In genomic region chr9:35683323-35683722, GRCh38 we compare ENCODE assay signal across 24 cellular contexts. TPM values are rescaled to one million over a fixed set of nuclear protein-coding genes. Genes with fewer than 3 reads are reported as not detected.
A peak's percentile ranks its signal among the peaks of the same experiment; 100 is the strongest.
DNase-seq lines count a peak whose midpoint lies in the region; ATAC-seq, FAIRE-seq and TF ChIP-seq lines count a peak whose summit lies in the region.
"Had no signal": no experiment of that assay in that cellular context is flagged by ENCODE, and none has a peak within 500 bp of the region (broad histone marks: within the 10 kb centered on the region; RNA-seq: fewer than 3 reads in every experiment).

No MANE protein-coding gene starts in this region.

- H2AK5ac ChIP-seq in IMR-90 (ENCODE audit: low read depth, low read length), result no peak overlapping the region

- H4K5ac ChIP-seq in IMR-90 (ENCODE audit: low read depth, low read length), result no peak overlapping the region

- no peak for TF ChIP-seq POLR2A in IMR-90 (IDR thresholded peaks at IDR 0.05; ENCODE audit: low read depth, low read length)

- WGBS in IMR-90 (ENCODE audit: extremely low coverage in 2 of 2, insufficient read length in 1 of 2), 2 experiments, result no CpG with 5 or more reads among the region's 2 CpGs

- H2AK9ac ChIP-seq in IMR-90 (replicated peaks; ENCODE audit: low read depth, low read length, poor library complexity), result no peak overlapping the region

- no peak overlapping the region for H3K56ac ChIP-seq in IMR-90 (ENCODE audit: extremely low read depth, insufficient read depth, low read length)

- H2BK5ac ChIP-seq in IMR-90 (ENCODE audit: low read depth, low read length, poor library complexity, severe bottlenecking), result peak overlapping the region; percentile 44

- H4K91ac ChIP-seq in IMR-90 (ENCODE audit: insufficient read depth, low read depth, low read length), result no peak overlapping the region

- H2BK20ac ChIP-seq in IMR-90 (ENCODE audit: low read depth, low read length), result no peak overlapping the region

- H3K9ac ChIP-seq in IMR-90 (ENCODE audit: low read depth, low read length) (peak overlapping the region; percentile 36; the same call in 1 of the 2 replicates), astrocyte (ENCODE audit: low read length) (peak overlapping the region; percentile 39)

- peaks cover 34% of the 10 kb centered on the region for H3K36me3 Mint-ChIP-seq in astrocyte (ENCODE audit: low read depth, unreplicated experiment)
- peaks cover 43% of the 10 kb centered on the region for H3K36me3 Mint-ChIP-seq in nephron (ENCODE audit: low read depth)
- no peaks in the 10 kb centered on the region for H3K36me3 Mint-ChIP-seq in stimulated activated effector memory CD8-positive, alpha-beta T cell treated with anti-CD3 and anti-CD28 coated beads, Interleukin-12 subunit alpha, Interleukin-12 subunit beta, amount 100 ng/mL, for 72 hours

- no TSS peak for BruUV-seq in IMR-90 (replicated peaks; lab: Mats Ljungman, UMichigan)

- H3K9me3 Mint-ChIP-seq in astrocyte (ENCODE audit: unreplicated experiment) (no peaks in the 10 kb centered on the region), nephron (no peaks in the 10 kb centered on the region)
- H3K9me3 Mint-ChIP-seq in stimulated activated effector memory CD8-positive, alpha-beta T cell treated with anti-CD3 and anti-CD28 coated beads, Interleukin-12 subunit alpha, Interleukin-12 subunit beta, amount 100 ng/mL, for 72 hours, result no peaks in the 10 kb centered on the region
- H3K9me3 Mint-ChIP-seq: activated naive CD8-positive, alpha-beta T cell treated with anti-CD3 and anti-CD28 coated beads, Interleukin-2, amount 50 U/mL, for 24 hours; dendritic cell treated with granulocyte-macrophage colony-stimulating factor and Interleukin-4, amounts not matched to agents 40 ng/mL and 50 ng/mL, for 4 days had no signal

- H3K79me1 ChIP-seq in IMR-90 (ENCODE audit: low read depth in 1 of 2, low read length in 2 of 2), result peaks cover 13 to 82% of the 10 kb centered on the region in 2 experiments

- no peak for TF ChIP-seq CTCF in IMR-90 (conservative IDR thresholded peaks at IDR 0.05; ENCODE audit: low read depth, low read length)
- no peak for TF ChIP-seq CTCF in astrocyte (IDR thresholded peaks at IDR 0.05; ENCODE audit: insufficient read depth, low read depth, low read length)
- TF ChIP-seq CTCF in nephron (IDR thresholded peaks at IDR 0.05; ENCODE audit: unreplicated experiment in 3 of 3), result no peak

- H3K14ac ChIP-seq in IMR-90 (replicated peaks; ENCODE audit: low read depth, low read length), result no peak overlapping the region; the same call in 1 of the 2 replicates

- H3K18ac ChIP-seq in IMR-90 (ENCODE audit: low read depth, low read length), result no peak overlapping the region

- H3K4me3 Mint-ChIP-seq in astrocyte (ENCODE audit: unreplicated experiment) (peak overlapping the region; percentile 94), nephron (peak overlapping the region in 1 of 3 experiments; percentile 60)
- no peak overlapping the region for H3K4me3 Mint-ChIP-seq in stimulated activated effector memory CD8-positive, alpha-beta T cell treated with anti-CD3 and anti-CD28 coated beads, Interleukin-12 subunit alpha, Interleukin-12 subunit beta, amount 100 ng/mL, for 72 hours
- H3K4me3 Mint-ChIP-seq: activated naive CD8-positive, alpha-beta T cell treated with anti-CD3 and anti-CD28 coated beads, Interleukin-2, amount 50 U/mL, for 24 hours; dendritic cell treated with granulocyte-macrophage colony-stimulating factor and Interleukin-4, amounts not matched to agents 40 ng/mL and 50 ng/mL, for 4 days; T-helper 17 cell had no signal

- H3K27ac Mint-ChIP-seq in astrocyte (ENCODE audit: unreplicated experiment) (peak overlapping the region; percentile 10), nephron (peak overlapping the region in 2 of 3 experiments; percentile 17 to 52)
- peak overlapping the region; percentile 27 for H3K27ac Mint-ChIP-seq in stimulated activated effector memory CD8-positive, alpha-beta T cell treated with anti-CD3 and anti-CD28 coated beads, Interleukin-12 subunit alpha, Interleukin-12 subunit beta, amount 100 ng/mL, for 72 hours
- H3K27ac Mint-ChIP-seq: activated naive CD8-positive, alpha-beta T cell treated with anti-CD3 and anti-CD28 coated beads, Interleukin-2, amount 50 U/mL, for 24 hours; dendritic cell treated with granulocyte-macrophage colony-stimulating factor and Interleukin-4, amounts not matched to agents 40 ng/mL and 50 ng/mL, for 4 days; T-helper 17 cell had no signal

- no peak overlapping the region for H2BK15ac ChIP-seq in IMR-90 (ENCODE audit: low read depth, low read length)

- intact Hi-C loops in IMR-90 (cut with micrococcal nuclease), result loop anchor here (10.0 kb wide), 1 partner anchor 79 kb away; the partner anchor contains the start of gene TESK1

- H3K4ac ChIP-seq in IMR-90 (ENCODE audit: low read depth, low read length), result no peak overlapping the region

- in situ Hi-C loops in IMR-90 (cut with MboI; ENCODE audit: low sequenced_read_pairs), result no loop called here

- H4K20me1 ChIP-seq in IMR-90 (ENCODE audit: insufficient read depth, low read length), result peaks cover 84% of the 10 kb centered on the region
- H4K20me1 ChIP-seq in astrocyte (ENCODE audit: insufficient read depth, low read length), result peaks cover 88% of the 10 kb centered on the region

- H3K23ac ChIP-seq in IMR-90 (ENCODE audit: low read depth, low read length), result peak overlapping the region; percentile 10; the same call in 1 of the 2 replicates

- H3K36me3 ChIP-seq in IMR-90 (ENCODE audit: control insufficient read depth, insufficient read depth, low read length) (peaks cover 65% of the 10 kb centered on the region), astrocyte (ENCODE audit: insufficient read depth, low read length) (peaks cover 56% of the 10 kb centered on the region)

- peaks cover 61% of the 10 kb centered on the region for H3K4me1 ChIP-seq in IMR-90 (ENCODE audit: control insufficient read depth, insufficient read depth, low read length)
- peaks cover 63% of the 10 kb centered on the region for H3K4me1 ChIP-seq in astrocyte (ENCODE audit: insufficient read depth, low read length)

- peaks cover 63% of the 10 kb centered on the region for H3K4me1 Mint-ChIP-seq in astrocyte (ENCODE audit: low read depth, unreplicated experiment)
- peaks cover 53% of the 10 kb centered on the region for H3K4me1 Mint-ChIP-seq in nephron
- H3K4me1 Mint-ChIP-seq in stimulated activated effector memory CD8-positive, alpha-beta T cell treated with anti-CD3 and anti-CD28 coated beads, Interleukin-12 subunit alpha, Interleukin-12 subunit beta, amount 100 ng/mL, for 72 hours, result peaks cover 18% of the 10 kb centered on the region

- POLR2A ChIA-PET in IMR-90 (lab: Charles Lee; ENCODE audit: unreplicated experiment), result interaction anchor here (0.6 to 1.6 kb wide), 3 partner anchors 8 to 44 kb away, joined by 3 read pairs; no protein-coding TSS in a partner anchor

- DNase-seq in IMR-90, result no peak
- no peak for DNase-seq in astrocyte (ENCODE audit: low read depth)
- no peak for DNase-seq in stimulated activated effector memory CD8-positive, alpha-beta T cell treated with anti-CD3 and anti-CD28 coated beads, Interleukin-12 subunit alpha, Interleukin-12 subunit beta, amount 100 ng/mL, for 72 hours (ENCODE audit: low spot score in 2 of 2)
- DNase-seq in frontal cortex (ENCODE audit: low spot score in 2 of 2), result no peak
- DNase-seq in MV-4-11 (lab: John Stamatoyannopoulos, UW), result no peak
- DNase-seq: activated CD4-positive, alpha-beta T cell treated with anti-CD3 and anti-CD28 coated beads, Interleukin-2, amount 50 U/mL, for 1 hour; activated CD8-positive, alpha-beta memory T cell treated with anti-CD3 and anti-CD28 coated beads, Interleukin-2, amount 50 U/mL, for 48 hours; activated effector memory CD4-positive, alpha-beta T cell treated with Interleukin-2 at 50 U/mL for 16 hours; activated naive CD8-positive, alpha-beta T cell treated with anti-CD3 and anti-CD28 coated beads, Interleukin-2, amount 50 U/mL, for 24 hours; HCEC 1CT; NCI-H1436; NCI-H82; occipital lobe; PC-3; T-helper 17 cell; testis had no signal

- H2BK120ac ChIP-seq in IMR-90 (ENCODE audit: low read depth, low read length), result no peak overlapping the region

- H3K79me2 ChIP-seq in astrocyte (ENCODE audit: insufficient read depth, low read length), result peaks cover 46% of the 10 kb centered on the region
- H3K79me2 ChIP-seq: hepatocyte had no signal

- H3K27me3 ChIP-seq in IMR-90 (ENCODE audit: control insufficient read depth, insufficient read depth, low read length) (no peaks in the 10 kb centered on the region), astrocyte (ENCODE audit: insufficient read depth, low read length) (no peaks in the 10 kb centered on the region)
- H3K27me3 ChIP-seq: hepatocyte, right atrium auricular region, SJSA1, testis had no signal

- H3K27me3 Mint-ChIP-seq in astrocyte (ENCODE audit: low read depth, unreplicated experiment), result no peaks in the 10 kb centered on the region
- peaks cover 3% of the 10 kb centered on the region for H3K27me3 Mint-ChIP-seq in nephron (ENCODE audit: low read depth)
- H3K27me3 Mint-ChIP-seq: activated naive CD8-positive, alpha-beta T cell treated with anti-CD3 and anti-CD28 coated beads, Interleukin-2, amount 50 U/mL, for 24 hours; T-helper 17 cell had no signal

- H2AFZ ChIP-seq in IMR-90 (replicated peaks; ENCODE audit: low read length, poor library complexity), result no peak overlapping the region
- H2AFZ ChIP-seq in astrocyte (ENCODE audit: low read depth, low read length), result no peak overlapping the region
- H2AFZ ChIP-seq: hepatocyte had no signal

- FAIRE-seq in astrocyte (lab: Jason Lieb, UNC), result no peak
- FAIRE-seq in frontal cortex (lab: Jason Lieb, UNC), result no peak
- FAIRE-seq: HepG2 had no signal

- H3K27ac ChIP-seq in IMR-90 (ENCODE audit: insufficient read depth, low read length) (0 out of 2 replicates have a peak overlapping the region, but pooled peaks have one; percentile 33), astrocyte (ENCODE audit: low read depth, low read length) (no peak overlapping the region)
- H3K27ac ChIP-seq: hepatocyte, right atrium auricular region, SJSA1, testis, VCaP had no signal

- CTCF ChIA-PET in IMR-90 (lab: Yijun Ruan, JAX), result interaction anchor here (1.4 kb wide), 1 partner anchor 13 kb away, joined by 7 read pairs; no protein-coding TSS in a partner anchor

- no peak for ATAC-seq in IMR-90 (ENCODE audit: low read depth)
- no peak for ATAC-seq in stimulated activated effector memory CD8-positive, alpha-beta T cell treated with anti-CD3 and anti-CD28 coated beads, Interleukin-12 subunit alpha, Interleukin-12 subunit beta, amount 100 ng/mL, for 72 hours
- ATAC-seq in GM21737 (IDR thresholded peaks at IDR 0.05; ENCODE audit: unreplicated experiment), result no peak
- ATAC-seq: activated naive CD8-positive, alpha-beta T cell treated with anti-CD3 and anti-CD28 coated beads, Interleukin-2, amount 50 U/mL, for 24 hours; HepG2; PC-3; T-helper 17 cell had no signal

- H3K4me2 ChIP-seq in IMR-90 (ENCODE audit: low read depth, low read length), result peak overlapping the region; percentile 10; the same call in 1 of the 2 replicates
- H3K4me2 ChIP-seq in astrocyte (ENCODE audit: low read length), result peak overlapping the region; percentile 100
- H3K4me2 ChIP-seq: hepatocyte had no signal

- H4K8ac ChIP-seq in IMR-90 (ENCODE audit: low read depth in 2 of 2, low read length in 2 of 2), result no peak overlapping the region

- no peak for TF ChIP-seq RAD21 in IMR-90 (IDR thresholded peaks at IDR 0.05; ENCODE audit: low read length)

- no peaks in the 10 kb centered on the region for H3K9me3 ChIP-seq in IMR-90 (ENCODE audit: control insufficient read depth, insufficient read depth, low read length)
- H3K9me3 ChIP-seq in astrocyte (ENCODE audit: insufficient read depth, low read depth, low read length), result no peaks in the 10 kb centered on the region
- H3K9me3 ChIP-seq: right atrium auricular region, SJSA1, testis had no signal

- dilution Hi-C loops in IMR-90 (cut with HindIII; ENCODE audit: low sequenced_read_pairs, unreplicated experiment), result no loop called here

- H3K9me1 ChIP-seq in IMR-90 (ENCODE audit: insufficient read depth, low read length), result peaks cover 59% of the 10 kb centered on the region

- H3K4me3 ChIP-seq in IMR-90 (ENCODE audit: insufficient read depth, low read depth, low read length) (no peak overlapping the region), astrocyte (ENCODE audit: insufficient read depth, low read depth, low read length) (no peak overlapping the region)
- H3K4me3 ChIP-seq: hepatocyte, right atrium auricular region, SJSA1, testis had no signal

RNA-seq across cellular contexts. Expression of gene TPM2, which starts 6.4 kb away (rescaled TPM):
- total RNA-seq in IMR-90 (2012; rRNA removed) (960 and 1,994 TPM in 2 replicates), astrocyte (1,947 and 2,001 TPM in 2 replicates), frontal cortex (11.0 TPM)
- polyA plus RNA-seq in IMR-90 (2012; rRNA removed), result 2,500 and 2,548 TPM in 2 replicates
- 1,868 and 3,037 TPM in 2 replicates for polyA plus RNA-seq in IMR-90 (2012; cell fraction: cytosol; rRNA removed)
- polyA plus RNA-seq in IMR-90 (2012; cell fraction: nucleus; rRNA removed; ENCODE audit: low replicate concordance), result 2,387 and 3,173 TPM in 2 replicates

RNA-seq across cellular contexts. Expression of gene CA9, which starts 9.6 kb away (rescaled TPM):
- total RNA-seq in IMR-90 (2012; rRNA removed), result 0.54 and 0.56 TPM in 2 replicates
- 3.7 and 3.9 TPM in 2 replicates for polyA plus RNA-seq in IMR-90 (2012; rRNA removed)
- polyA plus RNA-seq in IMR-90 (2012; cell fraction: cytosol; rRNA removed), result 5.2 and 9.9 TPM in 2 replicates
- polyA plus RNA-seq in IMR-90 (2012; cell fraction: nucleus; rRNA removed; ENCODE audit: low replicate concordance), result 2.5 and 4.3 TPM in 2 replicates
- not detected in 2 replicates for total RNA-seq in astrocyte
- 0.82 TPM for total RNA-seq in frontal cortex
- total RNA-seq: SJSA1, T-helper 17 cell had no signal

RNA-seq across cellular contexts. Expression of gene ARHGEF39, which starts 18.3 kb away (rescaled TPM):
- total RNA-seq in IMR-90 (2012; rRNA removed), result 0.56 and 2.5 TPM in 2 replicates
- polyA plus RNA-seq in IMR-90 (2012; rRNA removed), result 2.1 and 2.8 TPM in 2 replicates
- 0.82 and 1.1 TPM in 2 replicates for polyA plus RNA-seq in IMR-90 (2012; cell fraction: cytosol; rRNA removed)
- polyA plus RNA-seq in IMR-90 (2012; cell fraction: nucleus; rRNA removed; ENCODE audit: low replicate concordance), result 7.1 and 7.2 TPM in 2 replicates
- total RNA-seq in astrocyte, result 0.53 and 1.0 TPM in 2 replicates
- total RNA-seq in frontal cortex, result 0.41 TPM

RNA-seq across cellular contexts. Expression of gene CCDC107, which starts 25.2 kb away (rescaled TPM):
- total RNA-seq in IMR-90 (2012; rRNA removed) (6.8 and 10.0 TPM in 2 replicates), astrocyte (15.5 and 18.8 TPM in 2 replicates), frontal cortex (10.6 TPM)
- 21.1 and 24.4 TPM in 2 replicates for polyA plus RNA-seq in IMR-90 (2012; rRNA removed)
- 15.4 and 21.2 TPM in 2 replicates for polyA plus RNA-seq in IMR-90 (2012; cell fraction: cytosol; rRNA removed)
- 17.3 and 33.3 TPM in 2 replicates for polyA plus RNA-seq in IMR-90 (2012; cell fraction: nucleus; rRNA removed; ENCODE audit: low replicate concordance)

RNA-seq across cellular contexts. Expression of gene RMRP, which starts 25.5 kb away (rescaled TPM):
- 13,690 and 21,707 TPM in 2 replicates for total RNA-seq in IMR-90 (2012; rRNA removed)
- 39.7 and 88.0 TPM in 2 replicates for polyA plus RNA-seq in IMR-90 (2012; rRNA removed)
- not detected in 2 replicates for polyA plus RNA-seq in IMR-90 (2012; cell fraction: cytosol; rRNA removed)
- not detected in 2 replicates for polyA plus RNA-seq in IMR-90 (2012; cell fraction: nucleus; rRNA removed; ENCODE audit: low replicate concordance)
- 13,402 and 14,410 TPM in 2 replicates for total RNA-seq in astrocyte
- total RNA-seq in frontal cortex, result 133,388 TPM
- polyA plus RNA-seq: hepatocyte had no signal

Comparison
In these comparisons a context has a peak if more than half of its experiments do, and no peak if none do; other contexts are left out.
1. RNA of gene TPM2, which starts 6.4 kb away (total RNA-seq): 1,947 to 2,001 TPM in astrocyte and 960 to 1,994 TPM in IMR-90; 11.0 TPM in frontal cortex (single experiment); every median in the first group is over 10 times any median in the second.
2. Peak in every context shown above with its lines, with median percentiles within 50 percentile points of each other: H3K27ac Mint-ChIP-seq.